14 cellular contexts compared by ENCODE assay signal in genomic region chr17:29136998-29137730, GRCh38. TPM values are rescaled to one million over a fixed set of nuclear protein-coding genes. Genes with fewer than 3 reads are reported as not detected.
DNase-seq lines count a peak whose midpoint lies in the region; ATAC-seq and TF ChIP-seq lines count a peak whose summit lies in the region.
"Had no signal": no experiment of that assay in that cellular context is flagged by ENCODE, and none has a peak within 500 bp of the region (broad histone marks: within the 10 kb centered on the region; RNA-seq: fewer than 3 reads in every experiment).

No MANE protein-coding gene starts in this region.

- H3K4me1 Mint-ChIP-seq in activated CD8-positive, alpha-beta T cell treated with anti-CD3 and anti-CD28 coated beads for 36 hours (ENCODE audit: low read depth), result peaks cover 63% of the 10 kb centered on the region
- H3K4me1 Mint-ChIP-seq in glutamatergic neuron (ENCODE audit: low read depth, unreplicated experiment), result peaks cover 71% of the 10 kb centered on the region
- peaks cover 47 to 53% of the 10 kb centered on the region in 2 experiments for H3K4me1 Mint-ChIP-seq in H9

- H3K9me3 Mint-ChIP-seq in activated CD8-positive, alpha-beta T cell treated with anti-CD3 and anti-CD28 coated beads for 36 hours, result no peaks in the 10 kb centered on the region
- H3K9me3 Mint-ChIP-seq in glutamatergic neuron (ENCODE audit: unreplicated experiment) (peaks cover 18% of the 10 kb centered on the region), H9 (no peaks in the 10 kb centered on the region)

- no CpG with 5 or more reads among the region's 8 CpGs for WGBS in H9 (ENCODE audit: extremely low coverage, insufficient read length, low lambda C conversion rate)

- TF ChIP-seq CTCF in activated CD8-positive, alpha-beta T cell treated with anti-CD3 and anti-CD28 coated beads for 36 hours (IDR thresholded peaks at IDR 0.05), result no peak
- TF ChIP-seq CTCF in glutamatergic neuron (IDR thresholded peaks at IDR 0.05; ENCODE audit: partially characterized antibody, unreplicated experiment) (no peak), H9 (conservative IDR thresholded peaks at IDR 0.05) (no peak), A673 (conservative IDR thresholded peaks at IDR 0.05; ENCODE audit: low read depth, low read length) (no peak)

- no peak overlapping the region for H2BK5ac ChIP-seq in H9 (ENCODE audit: insufficient read length, low read length)

- H3K27me3 ChIP-seq in H9 (ENCODE audit: insufficient read depth, low read length), result no peaks in the 10 kb centered on the region
- no peaks in the 10 kb centered on the region for H3K27me3 ChIP-seq in A673 (replicated peaks; ENCODE audit: insufficient read depth, low read depth, low read length, poor library complexity)
- H3K27me3 ChIP-seq: ascending aorta had no signal

- DNase-seq in ACHN, result peak; percentile 42
- peak; percentile 63 for DNase-seq in EH (ENCODE audit: low read depth)
- peak; percentile 47 for DNase-seq in activated CD8-positive, alpha-beta T cell treated with anti-CD3 and anti-CD28 coated beads for 36 hours
- DNase-seq in glutamatergic neuron, result no peak
- DNase-seq in H9, result no peak
- DNase-seq in HUDEP-2 (lab: John Stamatoyannopoulos, UW; ENCODE audit: unreplicated experiment in 76 of 76), result no peak
- no peak for DNase-seq in NCI-H2227 treated with DMSO at 0.1 percent for 48 hours (lab: John Stamatoyannopoulos, UW)
- DNase-seq in A673 (ENCODE audit: low spot score), result no peak
- DNase-seq: Caco-2, Kasumi-1, NCI-H345, RPMI8226 had no signal

- in situ Hi-C loops in ACHN (cut with HindIII; ENCODE audit: low pct_ligation_motif_present, low pct_unique_long_range_greater_than_20kb, low sequenced_read_pairs), result no loop called here

- H3K18ac ChIP-seq in H9 (ENCODE audit: insufficient read length, low read depth, low read length), result no peak overlapping the region

- no peak overlapping the region for H3K4me3 ChIP-seq in A673 (ENCODE audit: low read depth, low read length, poor library complexity, severe bottlenecking)
- H3K4me3 ChIP-seq: ascending aorta, prostate gland had no signal

- no peaks in the 10 kb centered on the region for H3K27me3 Mint-ChIP-seq in activated CD8-positive, alpha-beta T cell treated with anti-CD3 and anti-CD28 coated beads for 36 hours
- H3K27me3 Mint-ChIP-seq in glutamatergic neuron (ENCODE audit: unreplicated experiment) (peaks cover 13% of the 10 kb centered on the region), H9 (ENCODE audit: low read depth) (no peaks in the 10 kb centered on the region; the same call in 1 of the 2 replicates)

- H4K91ac ChIP-seq in H9 (ENCODE audit: insufficient read length, low read depth, low read length), result no peak overlapping the region

- no peak overlapping the region for H2BK12ac ChIP-seq in H9 (ENCODE audit: insufficient read length, low read depth, low read length)

- H3K79me1 ChIP-seq in H9 (ENCODE audit: insufficient read depth, low read depth, low read length, poor library complexity, severe bottlenecking), result no peaks in the 10 kb centered on the region

- peak overlapping the region; percentile 99 for H3K27ac Mint-ChIP-seq in activated CD8-positive, alpha-beta T cell treated with anti-CD3 and anti-CD28 coated beads for 36 hours
- H3K27ac Mint-ChIP-seq in glutamatergic neuron (ENCODE audit: unreplicated experiment), result peak overlapping the region; percentile 93
- H3K27ac Mint-ChIP-seq in H9, result no peak overlapping the region

- H3K14ac ChIP-seq in H9 (ENCODE audit: insufficient read depth, low read length), result no peak overlapping the region

- no peak overlapping the region for H2AK5ac ChIP-seq in H9 (ENCODE audit: insufficient read length, low read length)

- POLR2A ChIA-PET in activated CD8-positive, alpha-beta T cell treated with anti-CD3 and anti-CD28 coated beads for 36 hours (lab: Charles Lee), result interaction anchor here (0.8 to 4.1 kb wide), 7 partner anchors 9 to 157 kb away, joined by 3 to 18 read pairs (median 4); partner anchors contain the start of gene NUFIP2
- POLR2A ChIA-PET in A673 (lab: Charles Lee; ENCODE audit: low non-redundant PET), result interaction anchor here (0.6 kb wide), 2 partner anchors 239 to 294 kb away, joined by 3 read pairs; partner anchors contain the start of gene FAM222B

- H4K5ac ChIP-seq in H9 (ENCODE audit: insufficient read length, low read depth, low read length), result no peak overlapping the region

- BruUV-seq in A673 (replicated peaks; lab: Mats Ljungman, UMichigan), result no TSS peak

- no peak for ATAC-seq in activated CD8-positive, alpha-beta T cell treated with anti-CD3 and anti-CD28 coated beads for 36 hours

- H3K9ac ChIP-seq in H9 (ENCODE audit: extremely low read depth, insufficient read length, low read length), result no peak overlapping the region

- H3K27ac ChIP-seq in H9 (ENCODE audit: insufficient read length, low read depth, low read length) (no peak overlapping the region), A673 (ENCODE audit: low read depth, low read length, poor library complexity, severe bottlenecking) (no peak overlapping the region)
- H3K27ac ChIP-seq: prostate gland had no signal

- H3K36me3 Mint-ChIP-seq in activated CD8-positive, alpha-beta T cell treated with anti-CD3 and anti-CD28 coated beads for 36 hours (ENCODE audit: low read depth), result no peaks in the 10 kb centered on the region
- H3K36me3 Mint-ChIP-seq in glutamatergic neuron (ENCODE audit: unreplicated experiment) (no peaks in the 10 kb centered on the region), H9 (ENCODE audit: insufficient read depth in 1 of 3, low read depth in 3 of 3) (no peaks in the 10 kb centered on the region; a peak in 1 of 7 replicates)

- intact Hi-C loops in activated CD8-positive, alpha-beta T cell treated with anti-CD3 and anti-CD28 coated beads for 36 hours (cut with micrococcal nuclease), result no loop called here
- intact Hi-C loops in A673 (cut with micrococcal nuclease; ENCODE audit: unreplicated experiment), result no loop called here

- H3K4me2 ChIP-seq in H9 (ENCODE audit: insufficient read depth, insufficient read length, low read length), result no peak overlapping the region

- no peaks in the 10 kb centered on the region for H3K79me2 ChIP-seq in H9 (ENCODE audit: insufficient read depth, low read length)

- no peak overlapping the region for H3K4me3 Mint-ChIP-seq in activated CD8-positive, alpha-beta T cell treated with anti-CD3 and anti-CD28 coated beads for 36 hours
- H3K4me3 Mint-ChIP-seq in glutamatergic neuron (ENCODE audit: unreplicated experiment), result peak overlapping the region; percentile 94
- H3K4me3 Mint-ChIP-seq in H9, result no peak overlapping the region

- no peak overlapping the region for H2BK20ac ChIP-seq in H9 (ENCODE audit: low read depth, low read length, poor library complexity, severe bottlenecking)

- no peak overlapping the region for H3K4ac ChIP-seq in H9 (ENCODE audit: low read depth, low read length)

- no peaks in the 10 kb centered on the region for H3K36me3 ChIP-seq in A673 (ENCODE audit: insufficient read depth, low read length, poor library complexity, severe bottlenecking)
- H3K36me3 ChIP-seq: ascending aorta, prostate gland had no signal

- CTCF ChIA-PET in activated CD8-positive, alpha-beta T cell treated with anti-CD3 and anti-CD28 coated beads for 36 hours (lab: Charles Lee), result interaction anchor here (0.7 to 27.4 kb wide), 11 partner anchors 8 to 410 kb away, joined by 3 to 609 read pairs (median 6); partner anchors contain the start of gene MYO18A
- CTCF ChIA-PET in A673 (lab: Charles Lee), result interaction anchor here (1.0 kb wide), 1 partner anchor 10 kb away, joined by 3 read pairs; no protein-coding TSS in a partner anchor

- no peak overlapping the region for H2BK15ac ChIP-seq in H9 (ENCODE audit: low read depth, low read length)

- no peak overlapping the region for H3K56ac ChIP-seq in H9 (ENCODE audit: insufficient read length, low read depth, low read length)

- H4K20me1 ChIP-seq in H9 (ENCODE audit: control insufficient read depth, insufficient read depth, insufficient read length), result no peaks in the 10 kb centered on the region

- no peak overlapping the region for H2AFZ ChIP-seq in H9 (ENCODE audit: low read length)

- no peak overlapping the region for H3T11ph ChIP-seq in H9 (ENCODE audit: low read length)

- H3K4me1 ChIP-seq in H9 (ENCODE audit: insufficient read depth, low read length) (peaks cover 10% of the 10 kb centered on the region; the same call in 1 of the 2 replicates), A673 (ENCODE audit: insufficient read depth, low read length, poor library complexity, severe bottlenecking) (peaks cover 21% of the 10 kb centered on the region)

- no peak overlapping the region for H2BK120ac ChIP-seq in H9 (ENCODE audit: low read depth, low read length, poor library complexity, severe bottlenecking)

- no peaks in the 10 kb centered on the region for H3K9me3 ChIP-seq in H9 (ENCODE audit: control insufficient read depth, low read depth, low read length)
- no peaks in the 10 kb centered on the region for H3K9me3 ChIP-seq in A673 (ENCODE audit: low read depth, low read length, poor library complexity, severe bottlenecking)
- H3K9me3 ChIP-seq: ascending aorta, Caco-2, prostate gland had no signal

- no peak overlapping the region for H3K23ac ChIP-seq in H9 (ENCODE audit: insufficient read length, low read depth, low read length)

- no peaks in the 10 kb centered on the region for H3K23me2 ChIP-seq in H9 (ENCODE audit: insufficient read length, low read depth, low read length, poor library complexity, severe bottlenecking)

- H4K8ac ChIP-seq in H9 (replicated peaks; ENCODE audit: insufficient read length, low read depth, low read length), result no peak overlapping the region

RNA-seq across cellular contexts. Expression of gene MYO18A, which starts 43.0 kb away (rescaled TPM):
- total RNA-seq in activated CD8-positive, alpha-beta T cell treated with anti-CD3 and anti-CD28 coated beads for 36 hours, result 10 to 100 TPM; 27.5 to 29.4 TPM
- total RNA-seq in glutamatergic neuron (ENCODE audit: unreplicated experiment), result 465 TPM
- 20.8 and 21.6 TPM in 2 replicates for total RNA-seq in H9 (2021)
- 26.6 and 36.6 TPM in 2 replicates for total RNA-seq in A673 (2021)

Comparison
In these comparisons a context has a peak if more than half of its experiments do, and no peak if none do; other contexts are left out.
1. DNase-seq: peak in ACHN (single experiment), EH (single experiment) and activated CD8-positive, alpha-beta T cell treated with anti-CD3 and anti-CD28 coated beads for 36 hours (single experiment); none in glutamatergic neuron (single experiment), H9 (single experiment), HUDEP-2 (0 of 76), NCI-H2227 treated with DMSO at 0.1 percent for 48 hours (single experiment) and A673 (single experiment).
2. H3K27ac Mint-ChIP-seq: peak in activated CD8-positive, alpha-beta T cell treated with anti-CD3 and anti-CD28 coated beads for 36 hours (single experiment) and glutamatergic neuron (single experiment); none in H9 (0 of 3).
3. RNA of gene MYO18A, which starts 43.0 kb away (total RNA-seq): 465 TPM in glutamatergic neuron (single experiment); 27.5 to 29.4 TPM in activated CD8-positive, alpha-beta T cell treated with anti-CD3 and anti-CD28 coated beads for 36 hours, 26.6 to 36.6 TPM in A673 and 20.8 to 21.6 TPM in H9; every median in the first group is over 10 times any median in the second.